19 cellular contexts compared by ENCODE assay signal in the genomic region with DNA sequence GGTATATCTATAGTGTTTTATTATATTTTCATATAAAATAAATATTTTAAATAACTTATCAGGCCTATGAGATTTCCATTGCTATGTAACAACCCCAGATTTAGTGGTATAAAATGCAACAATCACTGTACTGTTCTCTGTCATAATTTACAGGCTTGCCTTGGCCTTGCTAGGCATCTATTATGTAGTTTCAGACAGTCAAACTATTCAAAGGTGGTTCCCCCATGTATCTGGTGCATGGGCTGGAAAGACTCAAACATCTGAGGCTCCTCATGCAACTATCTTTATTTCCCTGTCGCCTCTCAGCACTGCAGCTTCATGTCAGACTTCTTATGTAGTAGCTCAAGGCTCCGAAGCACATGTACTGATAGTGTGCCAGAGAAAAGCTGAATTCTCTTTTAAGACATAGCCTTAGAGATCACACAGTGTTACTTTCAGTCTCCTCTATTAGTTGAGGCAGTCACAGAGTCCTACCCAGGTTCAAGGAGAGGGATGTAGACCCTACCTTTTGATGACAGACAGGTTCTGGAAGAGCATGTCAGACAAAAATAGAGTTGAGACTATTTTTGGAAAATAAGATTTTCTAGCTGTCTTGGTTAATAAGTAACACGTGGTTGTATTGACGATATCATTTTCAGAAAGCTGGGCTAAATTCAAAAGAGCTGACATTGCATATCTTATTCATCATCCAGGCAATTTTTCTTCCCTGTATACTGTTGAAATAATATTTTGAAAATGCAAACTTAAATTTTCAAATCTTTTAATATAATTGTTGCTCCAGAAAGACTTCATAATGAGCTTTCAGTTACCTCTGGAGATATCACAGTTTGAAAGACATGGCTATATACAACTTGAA.
A peak's percentile ranks its signal among the peaks of the same experiment; 100 is the strongest.
DNase-seq lines count a peak whose midpoint lies in the region; ATAC-seq lines count a peak whose summit lies in the region.
"Had no signal": no experiment of that assay in that cellular context is flagged by ENCODE, and none has a peak within 500 bp of the region (broad histone marks: within the 10 kb centered on the region; RNA-seq: fewer than 3 reads in every experiment).

No MANE protein-coding gene starts in this region.

- DNase-seq in COLO829 (ENCODE audit: low spot score) = peak; percentile 29
- no peak for DNase-seq in effector CD4-positive, alpha-beta T cell
- no peak for DNase-seq in NCI-H128 (lab: John Stamatoyannopoulos, UW; ENCODE audit: unreplicated experiment)
- DNase-seq in hippocampal formation (lab: John Stamatoyannopoulos, UW) = no peak
- no peak for DNase-seq in central memory CD4-positive, alpha-beta T cell
- DNase-seq: activated CD4-positive, alpha-beta T cell treated with anti-CD3 and anti-CD28 coated beads, Interleukin-2, amount 10 ng/mL, durations not matched to agents 7 days and 5 days; activated naive CD8-positive, alpha-beta T cell treated with anti-CD3 and anti-CD28 coated beads, Interleukin-2, amount 10 ng/mL, durations not matched to agents 7 days and 5 days; activated T-cell treated with anti-CD3 and anti-CD28 coated beads, Interleukin-2, amount 50 U/mL, for 1 hour; CD4-positive, alpha-beta memory T cell; immature natural killer cell; NCI-H2227 treated with DMSO at 0.1 percent for 48 hours; SIG-M5; sigmoid colon; stimulated activated CD4-positive, alpha-beta T cell treated with anti-CD3 and anti-CD28 coated beads, Interleukin-4, amount 100 ng/mL, for 24 hours; upper lobe of left lung had no signal

- peak; percentile 63 for ATAC-seq in GM19372 (IDR thresholded peaks at IDR 0.05; ENCODE audit: low read depth, unreplicated experiment)
- peak; percentile 80 for ATAC-seq in HG02840 (IDR thresholded peaks at IDR 0.05; ENCODE audit: low FRiP score, unreplicated experiment)
- peak; percentile 49 for ATAC-seq in HG03565 (IDR thresholded peaks at IDR 0.05; ENCODE audit: unreplicated experiment)
- ATAC-seq: gastroesophageal sphincter had no signal
